ENCODE assay signal across 21 cellular contexts in the genomic region with DNA sequence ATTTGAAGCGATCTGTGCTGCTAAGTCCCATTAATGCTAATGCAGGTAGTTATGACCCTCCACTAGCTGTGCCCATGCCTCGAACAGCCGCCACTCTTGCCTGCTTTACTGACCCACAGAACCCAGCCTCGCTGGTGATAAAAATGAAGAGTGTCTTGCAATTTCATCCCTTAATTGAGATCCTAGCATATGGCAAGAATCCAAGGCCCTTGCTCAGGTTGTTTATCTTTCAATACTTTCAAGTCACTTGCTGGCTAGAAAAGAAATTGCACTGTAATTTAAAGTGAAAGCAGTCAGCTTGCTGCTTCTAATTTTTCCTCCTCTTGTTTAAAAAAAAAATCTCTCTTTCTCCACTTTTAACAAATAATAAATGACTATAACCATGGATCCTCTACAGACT.
DNase-seq lines count a peak whose midpoint lies in the region; ATAC-seq and TF ChIP-seq lines count a peak whose summit lies in the region.
"Had no signal": no experiment of that assay in that cellular context is flagged by ENCODE, and none has a peak within 500 bp of the region (broad histone marks: within the 10 kb centered on the region; RNA-seq: fewer than 3 reads in every experiment).

No MANE protein-coding gene starts in this region.

- peak overlapping the region; percentile 33; the same call in 1 of the 2 replicates for H3K27ac Mint-ChIP-seq in WTC11
- no peak overlapping the region for H3K27ac Mint-ChIP-seq in activated T-helper 1 cell treated with anti-CD3 and anti-CD28 coated beads, Interleukin-12 subunit alpha, Interleukin-12 subunit beta, Interleukin-2, Interleukin-4 antibody, amounts not matched to agents 30 ng/mL and 10 ng/mL and 1 ng/mL, durations not matched to agents 14 hours and 24 hours and 36 hours
- H3K27ac Mint-ChIP-seq in activated CD8-positive, alpha-beta memory T cell treated with anti-CD3 and anti-CD28 coated beads, Interleukin-2, amount 10 ng/mL, durations not matched to agents 7 days and 5 days = no peak overlapping the region
- H3K27ac Mint-ChIP-seq: CD14-positive monocyte, endodermal cell had no signal

- ATAC-seq in WTC11 = no peak
- no peak for ATAC-seq in HG02678 (IDR thresholded peaks at IDR 0.05; ENCODE audit: unreplicated experiment)
- ATAC-seq in activated CD8-positive, alpha-beta memory T cell treated with anti-CD3 and anti-CD28 coated beads, Interleukin-2, amount 10 ng/mL, durations not matched to agents 7 days and 5 days = no peak
- ATAC-seq: left lobe of liver had no signal

- H3F3A ChIP-seq in Loucy (ENCODE audit: low read depth) = no peaks in the 10 kb centered on the region

- H3K27me3 Mint-ChIP-seq in WTC11 (ENCODE audit: low read depth) = no peaks in the 10 kb centered on the region
- peaks cover 2% of the 10 kb centered on the region for H3K27me3 Mint-ChIP-seq in activated T-helper 1 cell treated with anti-CD3 and anti-CD28 coated beads, Interleukin-12 subunit alpha, Interleukin-12 subunit beta, Interleukin-2, Interleukin-4 antibody, amounts not matched to agents 30 ng/mL and 10 ng/mL and 1 ng/mL, durations not matched to agents 14 hours and 24 hours and 36 hours (ENCODE audit: insufficient read depth)
- H3K27me3 Mint-ChIP-seq in activated CD8-positive, alpha-beta memory T cell treated with anti-CD3 and anti-CD28 coated beads, Interleukin-2, amount 10 ng/mL, durations not matched to agents 7 days and 5 days = no peaks in the 10 kb centered on the region

- POLR2A ChIA-PET in WTC11 (lab: Charles Lee) = no interaction called here

- H3K9me3 Mint-ChIP-seq in WTC11 = no peaks in the 10 kb centered on the region
- no peaks in the 10 kb centered on the region for H3K9me3 Mint-ChIP-seq in activated T-helper 1 cell treated with anti-CD3 and anti-CD28 coated beads, Interleukin-12 subunit alpha, Interleukin-12 subunit beta, Interleukin-2, Interleukin-4 antibody, amounts not matched to agents 30 ng/mL and 10 ng/mL and 1 ng/mL, durations not matched to agents 14 hours and 24 hours and 36 hours
- H3K9me3 Mint-ChIP-seq in activated CD8-positive, alpha-beta memory T cell treated with anti-CD3 and anti-CD28 coated beads, Interleukin-2, amount 10 ng/mL, durations not matched to agents 7 days and 5 days (ENCODE audit: low read depth) = no peaks in the 10 kb centered on the region
- H3K9me3 Mint-ChIP-seq: endodermal cell had no signal

- peak overlapping the region; percentile 38 for H3K9ac ChIP-seq in Loucy (ENCODE audit: low read depth, low read length, poor library complexity, severe bottlenecking)

- H4K20me1 ChIP-seq in Loucy (ENCODE audit: insufficient read depth, low read length, poor library complexity, severe bottlenecking) = no peaks in the 10 kb centered on the region

- H2AFZ ChIP-seq in Loucy (ENCODE audit: low read length) = no peak overlapping the region

- peaks cover 56% of the 10 kb centered on the region for H3K4me1 ChIP-seq in Loucy (ENCODE audit: insufficient read depth, low read length, poor library complexity, severe bottlenecking)

- H3K36me3 ChIP-seq in Loucy (ENCODE audit: insufficient read depth, low read length) = 0 out of 2 replicates have a peak, but pooled peaks cover 5% of the 10 kb centered on the region
- H3K36me3 ChIP-seq: neutrophil, tibial nerve had no signal

- H3K4me3 ChIP-seq in Loucy (ENCODE audit: low read length, poor library complexity, severe bottlenecking) (no peak overlapping the region), fibroblast of the aortic adventitia (ENCODE audit: low read depth, low read length) (no peak overlapping the region)
- H3K4me3 ChIP-seq: tibial nerve had no signal

- DNase-seq in D341Med (ENCODE audit: low spot score) = peak; percentile 36
- no peak for DNase-seq in WTC11 (ENCODE audit: low spot score)
- DNase-seq in fibroblast of the aortic adventitia (ENCODE audit: low read depth) = peak; percentile 15
- DNase-seq in activated T-helper 1 cell treated with anti-CD3 and anti-CD28 coated beads, Interleukin-12 subunit alpha, Interleukin-12 subunit beta, Interleukin-2, Interleukin-4 antibody, amounts not matched to agents 30 ng/mL and 10 ng/mL and 1 ng/mL, durations not matched to agents 14 hours and 24 hours and 36 hours (ENCODE audit: low spot score) = no peak
- DNase-seq in activated CD8-positive, alpha-beta memory T cell treated with anti-CD3 and anti-CD28 coated beads, Interleukin-2, amount 10 ng/mL, durations not matched to agents 7 days and 5 days = no peak
- no peak for DNase-seq in DMS53 treated with DMSO at 0.1 percent for 48 hours (lab: John Stamatoyannopoulos, UW; ENCODE audit: unreplicated experiment)
- DNase-seq: ACHN; activated gamma-delta T cell; amygdala; endodermal cell; GOT3; NCI-H2029; NCI-H748 treated with DMSO at 0.1 percent for 48 hours; stimulated activated CD4-positive, alpha-beta T cell treated with anti-CD3 and anti-CD28 coated beads, Interleukin-15, amount 100 ng/mL, for 24 hours; stimulated activated naive CD4-positive, alpha-beta T cell had no signal

- H3K9me2 ChIP-seq in Loucy (replicated peaks; ENCODE audit: low read depth, low read length) = no peaks in the 10 kb centered on the region

- H3K4me3 Mint-ChIP-seq in WTC11 = no peak overlapping the region
- no peak overlapping the region for H3K4me3 Mint-ChIP-seq in activated T-helper 1 cell treated with anti-CD3 and anti-CD28 coated beads, Interleukin-12 subunit alpha, Interleukin-12 subunit beta, Interleukin-2, Interleukin-4 antibody, amounts not matched to agents 30 ng/mL and 10 ng/mL and 1 ng/mL, durations not matched to agents 14 hours and 24 hours and 36 hours
- no peak overlapping the region for H3K4me3 Mint-ChIP-seq in activated CD8-positive, alpha-beta memory T cell treated with anti-CD3 and anti-CD28 coated beads, Interleukin-2, amount 10 ng/mL, durations not matched to agents 7 days and 5 days
- H3K4me3 Mint-ChIP-seq: CD14-positive monocyte, endodermal cell had no signal

- H3K4me1 Mint-ChIP-seq in WTC11 = peaks cover 19% of the 10 kb centered on the region
- no peaks in the 10 kb centered on the region for H3K4me1 Mint-ChIP-seq in activated T-helper 1 cell treated with anti-CD3 and anti-CD28 coated beads, Interleukin-12 subunit alpha, Interleukin-12 subunit beta, Interleukin-2, Interleukin-4 antibody, amounts not matched to agents 30 ng/mL and 10 ng/mL and 1 ng/mL, durations not matched to agents 14 hours and 24 hours and 36 hours (ENCODE audit: low read depth)
- H3K4me1 Mint-ChIP-seq in activated CD8-positive, alpha-beta memory T cell treated with anti-CD3 and anti-CD28 coated beads, Interleukin-2, amount 10 ng/mL, durations not matched to agents 7 days and 5 days = no peaks in the 10 kb centered on the region

- TF ChIP-seq CTCF in Loucy (conservative IDR thresholded peaks at IDR 0.05; ENCODE audit: low read length) (no peak), WTC11 (IDR thresholded peaks at IDR 0.05) (no peak), fibroblast of the aortic adventitia (IDR thresholded peaks at IDR 0.05; ENCODE audit: insufficient read depth, low read length) (no peak)

- H3K27me3 ChIP-seq in Loucy (ENCODE audit: insufficient read depth, low read length, poor library complexity, severe bottlenecking) = no peaks in the 10 kb centered on the region
- H3K27me3 ChIP-seq: tibial nerve had no signal

- CTCF ChIA-PET in WTC11 (lab: Charles Lee) = no interaction called here
- CTCF ChIA-PET in activated CD8-positive, alpha-beta memory T cell treated with anti-CD3 and anti-CD28 coated beads, Interleukin-2, amount 10 ng/mL, durations not matched to agents 7 days and 5 days (lab: Charles Lee) = no interaction called here

- intact Hi-C loops in activated T-helper 1 cell treated with anti-CD3 and anti-CD28 coated beads, Interleukin-12 subunit alpha, Interleukin-12 subunit beta, Interleukin-2, Interleukin-4 antibody, amounts not matched to agents 30 ng/mL and 10 ng/mL and 1 ng/mL, durations not matched to agents 14 hours and 24 hours and 36 hours (cut with micrococcal nuclease) = no loop called here

- peak overlapping the region; percentile 41 for H3K4me2 ChIP-seq in Loucy (ENCODE audit: low read depth, low read length, poor library complexity, severe bottlenecking)

- peaks cover 66% of the 10 kb centered on the region for H3K79me2 ChIP-seq in Loucy (ENCODE audit: insufficient read depth, low read length)

- H3K9me3 ChIP-seq in Loucy (ENCODE audit: insufficient read depth, low read depth, low read length) = no peaks in the 10 kb centered on the region
- H3K9me3 ChIP-seq: neutrophil, tibial nerve had no signal

- H3K36me3 Mint-ChIP-seq in WTC11 = no peaks in the 10 kb centered on the region
- no peaks in the 10 kb centered on the region for H3K36me3 Mint-ChIP-seq in activated T-helper 1 cell treated with anti-CD3 and anti-CD28 coated beads, Interleukin-12 subunit alpha, Interleukin-12 subunit beta, Interleukin-2, Interleukin-4 antibody, amounts not matched to agents 30 ng/mL and 10 ng/mL and 1 ng/mL, durations not matched to agents 14 hours and 24 hours and 36 hours (ENCODE audit: low read depth)
- H3K36me3 Mint-ChIP-seq in activated CD8-positive, alpha-beta memory T cell treated with anti-CD3 and anti-CD28 coated beads, Interleukin-2, amount 10 ng/mL, durations not matched to agents 7 days and 5 days = no peaks in the 10 kb centered on the region
- H3K36me3 Mint-ChIP-seq: CD14-positive monocyte had no signal

TF ChIP-seq in WTC11, 78 proteins besides CTCF, POLR2A, EP300 and RAD21 (continues in another document):
- TF ChIP-seq TEAD1 (CRISPR knock-in tag; IDR thresholded peaks at IDR 0.05) = no peak
- TF ChIP-seq, protein P1, sequence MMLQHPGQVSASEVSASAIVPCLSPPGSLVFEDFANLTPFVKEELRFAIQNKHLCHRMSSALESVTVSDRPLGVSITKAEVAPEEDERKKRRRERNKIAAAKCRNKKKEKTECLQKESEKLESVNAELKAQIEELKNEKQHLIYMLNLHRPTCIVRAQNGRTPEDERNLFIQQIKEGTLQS (CRISPR knock-in tag; conservative IDR thresholded peaks at IDR 0.05) = no peak
- TF ChIP-seq CBFB (CRISPR knock-in tag; IDR thresholded peaks at IDR 0.05; ENCODE audit: low read depth) = no peak
- TF ChIP-seq ZNF232 (CRISPR knock-in tag; IDR thresholded peaks at IDR 0.05) = no peak
- TF ChIP-seq, protein P2, sequence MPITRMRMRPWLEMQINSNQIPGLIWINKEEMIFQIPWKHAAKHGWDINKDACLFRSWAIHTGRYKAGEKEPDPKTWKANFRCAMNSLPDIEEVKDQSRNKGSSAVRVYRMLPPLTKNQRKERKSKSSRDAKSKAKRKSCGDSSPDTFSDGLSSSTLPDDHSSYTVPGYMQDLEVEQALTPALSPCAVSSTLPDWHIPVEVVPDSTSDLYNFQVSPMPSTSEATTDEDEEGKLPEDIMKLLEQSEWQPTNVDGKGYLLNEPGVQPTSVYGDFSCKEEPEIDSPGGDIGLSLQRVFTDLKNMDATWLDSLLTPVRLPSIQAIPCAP (CRISPR knock-in tag; IDR thresholded peaks at IDR 0.05) = no peak
- TF ChIP-seq SMAD4 (CRISPR knock-in tag; IDR thresholded peaks at IDR 0.05) = no peak
- no peak for TF ChIP-seq NR2C2 (CRISPR knock-in tag; IDR thresholded peaks at IDR 0.05)
- no peak for TF ChIP-seq KAT7 (CRISPR knock-in tag; IDR thresholded peaks at IDR 0.05; ENCODE audit: borderline replicate concordance)
- no peak for TF ChIP-seq ELF4 (CRISPR knock-in tag; IDR thresholded peaks at IDR 0.05; ENCODE audit: low read depth)
- TF ChIP-seq EMX1 (CRISPR knock-in tag; IDR thresholded peaks at IDR 0.05) = no peak

Comparison
In these comparisons a context has a peak if more than half of its experiments do, and no peak if none do; other contexts are left out.
1. DNase-seq: peak in D341Med (single experiment) and fibroblast of the aortic adventitia (single experiment); none in WTC11 (single experiment), activated T-helper 1 cell treated with anti-CD3 and anti-CD28 coated beads, Interleukin-12 subunit alpha, Interleukin-12 subunit beta, Interleukin-2, Interleukin-4 antibody, amounts not matched to agents 30 ng/mL and 10 ng/mL and 1 ng/mL, durations not matched to agents 14 hours and 24 hours and 36 hours (single experiment), activated CD8-positive, alpha-beta memory T cell treated with anti-CD3 and anti-CD28 coated beads, Interleukin-2, amount 10 ng/mL, durations not matched to agents 7 days and 5 days (single experiment) and DMS53 treated with DMSO at 0.1 percent for 48 hours (single experiment).